ENCODE assay signal across 8 cellular contexts in genomic region chr12:64610660-64611429, GRCh38. TPM values are rescaled to one million over a fixed set of nuclear protein-coding genes. Genes with fewer than 3 reads are reported as not detected.
DNase-seq lines count a peak whose midpoint lies in the region; ATAC-seq, FAIRE-seq and TF ChIP-seq lines count a peak whose summit lies in the region.

No MANE protein-coding gene starts in this region.

- no peaks in the 10 kb centered on the region for H4K20me1 ChIP-seq in DOHH2 (ENCODE audit: control insufficient read depth, insufficient read depth, low read depth, low read length)

- H3K4me1 ChIP-seq in DOHH2 (ENCODE audit: control insufficient read depth, low read length) = peaks cover 55% of the 10 kb centered on the region
- peaks cover 5% of the 10 kb centered on the region; the same call in 1 of the 2 replicates for H3K4me1 ChIP-seq in HUES6 (ENCODE audit: control insufficient read depth, insufficient read depth, low read length)
- peaks cover 0 to 20% (median 0%) of the 10 kb centered on the region in 3 donors for H3K4me1 ChIP-seq in skeletal muscle tissue (ENCODE audit: control insufficient read depth in 3 of 3, insufficient read depth in 3 of 3, low read length in 3 of 3)

- no peaks in the 10 kb centered on the region for H3K27me3 Mint-ChIP-seq in activated naive CD8-positive, alpha-beta T cell treated with anti-CD3 and anti-CD28 coated beads, Interleukin-2, amount 50 U/mL, for 24 hours

- H3K9ac ChIP-seq in HUES6 (ENCODE audit: low read length) = peak overlapping the region; percentile 87
- peak overlapping the region; percentile 77 to 83 (median 82) for H3K9ac ChIP-seq in skeletal muscle tissue (ENCODE audit: low read depth in 1 of 3, low read length in 3 of 3)

- no peaks in the 10 kb centered on the region for H3K27me3 ChIP-seq in DOHH2 (ENCODE audit: control insufficient read depth, low read length)
- H3K27me3 ChIP-seq in HUES6 (ENCODE audit: control insufficient read depth, insufficient read depth, low read length) = no peaks in the 10 kb centered on the region
- H3K27me3 ChIP-seq in skeletal muscle tissue (ENCODE audit: control insufficient read depth in 3 of 3, insufficient read depth in 3 of 3, low read length in 3 of 3) = no peaks in the 10 kb centered on the region

- peaks cover 63% of the 10 kb centered on the region for H3K79me2 ChIP-seq in DOHH2 (ENCODE audit: control insufficient read depth, low read length)

- H3K4me2 ChIP-seq in DOHH2 (ENCODE audit: low read length) = peak overlapping the region; percentile 64

- H3K9me3 ChIP-seq in DOHH2 (ENCODE audit: control insufficient read depth, insufficient read depth, low read length) (no peaks in the 10 kb centered on the region), HUES6 (ENCODE audit: control insufficient read depth, insufficient read depth, low read depth, low read length) (no peaks in the 10 kb centered on the region), skeletal muscle tissue (ENCODE audit: control insufficient read depth in 3 of 3, low read length in 3 of 3) (no peaks in the 10 kb centered on the region)

- DNase-seq in SW 1271 (lab: John Stamatoyannopoulos, UW) = peak; percentile 45 to 60
- peak; percentile 78 for DNase-seq in activated naive CD8-positive, alpha-beta T cell treated with anti-CD3 and anti-CD28 coated beads, Interleukin-2, amount 50 U/mL, for 24 hours
- peak; percentile 60 for DNase-seq in hepatic stellate cell (ENCODE audit: low spot score)
- no peak for DNase-seq in HTR-8/SVneo (ENCODE audit: insufficient read length, low spot score)

- no peak for FAIRE-seq in HTR-8/SVneo (lab: Jason Lieb, UNC)

- H3K4me3 ChIP-seq in DOHH2 (ENCODE audit: low read length) (peak overlapping the region; percentile 91), HUES6 (ENCODE audit: low read depth, low read length) (peak overlapping the region; percentile 93), skeletal muscle tissue (ENCODE audit: low read length in 3 of 3) (peak overlapping the region; percentile 67 to 89 (median 79))

- H3K9me3 Mint-ChIP-seq in activated naive CD8-positive, alpha-beta T cell treated with anti-CD3 and anti-CD28 coated beads, Interleukin-2, amount 50 U/mL, for 24 hours = no peaks in the 10 kb centered on the region

- H3K9me2 ChIP-seq in DOHH2 (replicated peaks; ENCODE audit: control insufficient read depth, low read length) = no peaks in the 10 kb centered on the region

- peak overlapping the region; percentile 88 for H3K27ac Mint-ChIP-seq in activated naive CD8-positive, alpha-beta T cell treated with anti-CD3 and anti-CD28 coated beads, Interleukin-2, amount 50 U/mL, for 24 hours

- H3K36me3 ChIP-seq in DOHH2 (ENCODE audit: control insufficient read depth, low read length) = peaks cover 43% of the 10 kb centered on the region
- no peaks in the 10 kb centered on the region for H3K36me3 ChIP-seq in HUES6 (ENCODE audit: control insufficient read depth, insufficient read depth, low read length)
- H3K36me3 ChIP-seq in skeletal muscle tissue (ENCODE audit: control insufficient read depth in 3 of 3, insufficient read depth in 3 of 3, low read length in 3 of 3) = no peaks in the 10 kb centered on the region

- H3F3A ChIP-seq in DOHH2 (ENCODE audit: control insufficient read depth, insufficient read depth) = peaks cover 31% of the 10 kb centered on the region

- peaks cover 17% of the 10 kb centered on the region for H3K36me3 Mint-ChIP-seq in activated naive CD8-positive, alpha-beta T cell treated with anti-CD3 and anti-CD28 coated beads, Interleukin-2, amount 50 U/mL, for 24 hours (ENCODE audit: low read depth)

- peak overlapping the region; percentile 95 for H3K4me3 Mint-ChIP-seq in activated naive CD8-positive, alpha-beta T cell treated with anti-CD3 and anti-CD28 coated beads, Interleukin-2, amount 50 U/mL, for 24 hours

- H3K27ac ChIP-seq in DOHH2 (ENCODE audit: low read depth, low read length) (peak overlapping the region; percentile 89), HUES6 (ENCODE audit: low read depth, low read length) (peak overlapping the region; percentile 87), skeletal muscle tissue (ENCODE audit: low read depth, low read length) (peak overlapping the region; percentile 76)

- no peak for TF ChIP-seq CTCF in DOHH2 (IDR thresholded peaks at IDR 0.05; ENCODE audit: low read depth, low read length, poor library complexity, severe bottlenecking)

- peak; percentile 44 for ATAC-seq in GM21381 (IDR thresholded peaks at IDR 0.05; ENCODE audit: unreplicated experiment)
- ATAC-seq in activated naive CD8-positive, alpha-beta T cell treated with anti-CD3 and anti-CD28 coated beads, Interleukin-2, amount 50 U/mL, for 24 hours = peak; percentile 54

- H3K4me1 Mint-ChIP-seq in activated naive CD8-positive, alpha-beta T cell treated with anti-CD3 and anti-CD28 coated beads, Interleukin-2, amount 50 U/mL, for 24 hours = peaks cover 44% of the 10 kb centered on the region

RNA-seq across cellular contexts. Expression of gene RASSF3, which starts 0.6 kb away (rescaled TPM):
- 31.8 TPM for total RNA-seq in skeletal muscle tissue
